In the genomic region with DNA sequence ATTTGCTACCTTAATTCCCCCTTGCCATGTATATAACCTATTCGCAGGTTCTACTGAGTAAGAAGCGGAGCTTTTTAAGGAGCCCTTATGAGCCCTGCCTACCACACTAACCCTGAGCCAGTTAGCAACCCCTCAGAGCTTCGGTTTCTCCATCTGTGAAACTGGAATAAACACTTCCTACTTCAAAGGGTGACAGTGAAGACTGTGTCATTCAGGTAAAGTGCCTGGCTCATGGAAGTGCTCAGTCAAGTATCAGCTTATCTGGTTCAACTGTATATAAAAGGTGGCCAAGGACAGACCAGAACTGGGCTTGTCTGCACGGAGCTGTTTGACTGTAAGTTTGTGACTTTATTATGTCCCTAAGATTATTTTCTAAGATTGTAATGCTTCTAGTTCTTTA, we compare ENCODE assay signal across 20 cellular contexts. TPM values are rescaled to one million over a fixed set of nuclear protein-coding genes. Genes with fewer than 3 reads are reported as not detected.
DNase-seq lines count a peak whose midpoint lies in the region; ATAC-seq and TF ChIP-seq lines count a peak whose summit lies in the region.
"Had no signal": no experiment of that assay in that cellular context is flagged by ENCODE, and none has a peak within 500 bp of the region (broad histone marks: within the 10 kb centered on the region; RNA-seq: fewer than 3 reads in every experiment).

No MANE protein-coding gene starts in this region.

- H3K36me3 ChIP-seq in CD4-positive, CD25-positive, alpha-beta regulatory T cell (ENCODE audit: control insufficient read depth, insufficient read depth, low read length): peaks cover 56% of the 10 kb centered on the region
- peaks cover 4 to 11% (median 6%) of the 10 kb centered on the region in 3 donors for H3K36me3 ChIP-seq in skeletal muscle tissue (ENCODE audit: control insufficient read depth in 3 of 3, insufficient read depth in 3 of 3, low read length in 3 of 3)

- intact Hi-C loops in activated T-helper 1 cell treated with anti-CD3 and anti-CD28 coated beads, Interleukin-12 subunit alpha, Interleukin-12 subunit beta, Interleukin-2, Interleukin-4 antibody, amounts not matched to agents 30 ng/mL and 10 ng/mL and 1 ng/mL, durations not matched to agents 14 hours and 24 hours and 36 hours (cut with micrococcal nuclease): no loop called here

- no peak overlapping the region for H3K4me3 Mint-ChIP-seq in CD4-positive, CD25-positive, alpha-beta regulatory T cell
- no peak overlapping the region for H3K4me3 Mint-ChIP-seq in activated T-helper 1 cell treated with anti-CD3 and anti-CD28 coated beads, Interleukin-12 subunit alpha, Interleukin-12 subunit beta, Interleukin-2, Interleukin-4 antibody, amounts not matched to agents 30 ng/mL and 10 ng/mL and 1 ng/mL, durations not matched to agents 14 hours and 24 hours and 36 hours
- H3K4me3 Mint-ChIP-seq: CD4-positive, alpha-beta T cell had no signal

- peak; percentile 3 for TF ChIP-seq POLR2A in GM19099 (IDR thresholded peaks at IDR 0.05; ENCODE audit: extremely low read depth, insufficient read length, low read depth)

- no peak overlapping the region for H3K9ac ChIP-seq in skeletal muscle tissue (ENCODE audit: low read depth in 1 of 3, low read length in 3 of 3)

- no peak overlapping the region for H3K4me3 ChIP-seq in CD4-positive, CD25-positive, alpha-beta regulatory T cell (ENCODE audit: low read depth, low read length)
- H3K4me3 ChIP-seq in skeletal muscle tissue (ENCODE audit: low read length in 3 of 3): no peak overlapping the region
- H3K4me3 ChIP-seq: GM12878, SJSA1 had no signal

- H3K27me3 Mint-ChIP-seq in CD4-positive, CD25-positive, alpha-beta regulatory T cell: peaks cover 4% of the 10 kb centered on the region
- no peaks in the 10 kb centered on the region for H3K27me3 Mint-ChIP-seq in activated T-helper 1 cell treated with anti-CD3 and anti-CD28 coated beads, Interleukin-12 subunit alpha, Interleukin-12 subunit beta, Interleukin-2, Interleukin-4 antibody, amounts not matched to agents 30 ng/mL and 10 ng/mL and 1 ng/mL, durations not matched to agents 14 hours and 24 hours and 36 hours (ENCODE audit: insufficient read depth)
- H3K27me3 Mint-ChIP-seq: CD4-positive, alpha-beta T cell had no signal

- no peak for DNase-seq in CD4-positive, CD25-positive, alpha-beta regulatory T cell
- DNase-seq in activated T-helper 1 cell treated with anti-CD3 and anti-CD28 coated beads, Interleukin-12 subunit alpha, Interleukin-12 subunit beta, Interleukin-2, Interleukin-4 antibody, amounts not matched to agents 30 ng/mL and 10 ng/mL and 1 ng/mL, durations not matched to agents 14 hours and 24 hours and 36 hours (ENCODE audit: low spot score): no peak
- DNase-seq in NCI-H82 treated with DMSO at 0.1 percent for 48 hours (lab: John Stamatoyannopoulos, UW; ENCODE audit: unreplicated experiment) (no peak), amygdala (lab: John Stamatoyannopoulos, UW) (no peak)
- DNase-seq: Caco-2; CD4-positive, alpha-beta T cell; DMS 273 treated with DMSO at 0.1 percent for 48 hours; DMS79 treated with DMSO at 0.1 percent for 48 hours; H7; Kasumi-1; NCI-H1417 treated with DMSO at 0.1 percent for 48 hours; NCI-H187; NCI-H2107; NCI-H69 had no signal

- no peaks in the 10 kb centered on the region for H3K9me3 Mint-ChIP-seq in CD4-positive, CD25-positive, alpha-beta regulatory T cell
- H3K9me3 Mint-ChIP-seq in activated T-helper 1 cell treated with anti-CD3 and anti-CD28 coated beads, Interleukin-12 subunit alpha, Interleukin-12 subunit beta, Interleukin-2, Interleukin-4 antibody, amounts not matched to agents 30 ng/mL and 10 ng/mL and 1 ng/mL, durations not matched to agents 14 hours and 24 hours and 36 hours: no peaks in the 10 kb centered on the region
- H3K9me3 Mint-ChIP-seq: CD4-positive, alpha-beta T cell had no signal

- no peaks in the 10 kb centered on the region for H3K4me1 ChIP-seq in CD4-positive, CD25-positive, alpha-beta regulatory T cell (ENCODE audit: control insufficient read depth, insufficient read depth, low read length, poor library complexity, severe bottlenecking)
- peaks cover 18 to 24% (median 19%) of the 10 kb centered on the region in 3 donors for H3K4me1 ChIP-seq in skeletal muscle tissue (ENCODE audit: control insufficient read depth in 3 of 3, insufficient read depth in 3 of 3, low read length in 3 of 3)
- H3K4me1 ChIP-seq: Caco-2, SJSA1 had no signal

- ATAC-seq in CD4-positive, CD25-positive, alpha-beta regulatory T cell (ENCODE audit: low read depth in 2 of 2): no peak
- no peak for ATAC-seq in HG03025 (IDR thresholded peaks at IDR 0.05; ENCODE audit: low FRiP score, unreplicated experiment)
- ATAC-seq: GM12878, Panc1 had no signal

- peaks cover 38% of the 10 kb centered on the region for H3K36me3 Mint-ChIP-seq in CD4-positive, CD25-positive, alpha-beta regulatory T cell
- H3K36me3 Mint-ChIP-seq in activated T-helper 1 cell treated with anti-CD3 and anti-CD28 coated beads, Interleukin-12 subunit alpha, Interleukin-12 subunit beta, Interleukin-2, Interleukin-4 antibody, amounts not matched to agents 30 ng/mL and 10 ng/mL and 1 ng/mL, durations not matched to agents 14 hours and 24 hours and 36 hours (ENCODE audit: low read depth): peaks cover 24% of the 10 kb centered on the region

- no peaks in the 10 kb centered on the region for H3K9me3 ChIP-seq in CD4-positive, CD25-positive, alpha-beta regulatory T cell (ENCODE audit: control insufficient read depth in 2 of 2, low read length in 2 of 2)
- no peaks in the 10 kb centered on the region for H3K9me3 ChIP-seq in skeletal muscle tissue (ENCODE audit: control insufficient read depth in 3 of 3, low read length in 3 of 3)
- H3K9me3 ChIP-seq: Caco-2, SJSA1 had no signal

- H3K27me3 ChIP-seq in CD4-positive, CD25-positive, alpha-beta regulatory T cell (ENCODE audit: control insufficient read depth, insufficient read depth, low read length): no peaks in the 10 kb centered on the region
- no peaks in the 10 kb centered on the region for H3K27me3 ChIP-seq in skeletal muscle tissue (ENCODE audit: control insufficient read depth in 3 of 3, insufficient read depth in 3 of 3, low read length in 3 of 3)
- H3K27me3 ChIP-seq: SJSA1 had no signal

- no peak overlapping the region for H3K27ac ChIP-seq in CD4-positive, CD25-positive, alpha-beta regulatory T cell (ENCODE audit: insufficient read depth, low read length, poor library complexity, severe bottlenecking)
- peak overlapping the region; percentile 1 for H3K27ac ChIP-seq in skeletal muscle tissue (ENCODE audit: low read depth, low read length)
- H3K27ac ChIP-seq: SJSA1 had no signal

- H3K4me1 Mint-ChIP-seq in CD4-positive, CD25-positive, alpha-beta regulatory T cell: peaks cover 17 to 25% (median 18%) of the 10 kb centered on the region in 4 donors
- H3K4me1 Mint-ChIP-seq in activated T-helper 1 cell treated with anti-CD3 and anti-CD28 coated beads, Interleukin-12 subunit alpha, Interleukin-12 subunit beta, Interleukin-2, Interleukin-4 antibody, amounts not matched to agents 30 ng/mL and 10 ng/mL and 1 ng/mL, durations not matched to agents 14 hours and 24 hours and 36 hours (ENCODE audit: low read depth): peaks cover 10% of the 10 kb centered on the region

- H3K27ac Mint-ChIP-seq in CD4-positive, CD25-positive, alpha-beta regulatory T cell: peak overlapping the region in 2 of 3 donors; percentile 80 to 85
- peak overlapping the region; percentile 40 for H3K27ac Mint-ChIP-seq in activated T-helper 1 cell treated with anti-CD3 and anti-CD28 coated beads, Interleukin-12 subunit alpha, Interleukin-12 subunit beta, Interleukin-2, Interleukin-4 antibody, amounts not matched to agents 30 ng/mL and 10 ng/mL and 1 ng/mL, durations not matched to agents 14 hours and 24 hours and 36 hours
- H3K27ac Mint-ChIP-seq: CD4-positive, alpha-beta T cell had no signal

RNA-seq across cellular contexts. Expression of a gene that starts 31.0 kb away (rescaled TPM):
- total RNA-seq in CD4-positive, CD25-positive, alpha-beta regulatory T cell: 178 TPM
- 10 to 100 TPM; 64.9 to 77.2 (median 70.0) TPM for polyA plus RNA-seq in CD4-positive, CD25-positive, alpha-beta regulatory T cell
- 52.7 and 55.9 TPM in 2 replicates for total RNA-seq in activated T-helper 1 cell treated with anti-CD3 and anti-CD28 coated beads, Interleukin-12 subunit alpha, Interleukin-12 subunit beta, Interleukin-2, Interleukin-4 antibody, amounts not matched to agents 30 ng/mL and 10 ng/mL and 1 ng/mL, durations not matched to agents 14 hours and 24 hours and 36 hours
- total RNA-seq in skeletal muscle tissue: 14.1 TPM

RNA-seq across cellular contexts. Expression of a gene that starts 43.4 kb away (rescaled TPM):
- total RNA-seq in CD4-positive, CD25-positive, alpha-beta regulatory T cell: 27.5 TPM
- 10 to 100 TPM; 14.5 to 31.2 (median 23.8) TPM for polyA plus RNA-seq in CD4-positive, CD25-positive, alpha-beta regulatory T cell
- total RNA-seq in activated T-helper 1 cell treated with anti-CD3 and anti-CD28 coated beads, Interleukin-12 subunit alpha, Interleukin-12 subunit beta, Interleukin-2, Interleukin-4 antibody, amounts not matched to agents 30 ng/mL and 10 ng/mL and 1 ng/mL, durations not matched to agents 14 hours and 24 hours and 36 hours: 7.3 and 7.9 TPM in 2 replicates
- total RNA-seq in skeletal muscle tissue: 14.6 TPM
